9 cellular contexts compared by ENCODE assay signal in the genomic region with DNA sequence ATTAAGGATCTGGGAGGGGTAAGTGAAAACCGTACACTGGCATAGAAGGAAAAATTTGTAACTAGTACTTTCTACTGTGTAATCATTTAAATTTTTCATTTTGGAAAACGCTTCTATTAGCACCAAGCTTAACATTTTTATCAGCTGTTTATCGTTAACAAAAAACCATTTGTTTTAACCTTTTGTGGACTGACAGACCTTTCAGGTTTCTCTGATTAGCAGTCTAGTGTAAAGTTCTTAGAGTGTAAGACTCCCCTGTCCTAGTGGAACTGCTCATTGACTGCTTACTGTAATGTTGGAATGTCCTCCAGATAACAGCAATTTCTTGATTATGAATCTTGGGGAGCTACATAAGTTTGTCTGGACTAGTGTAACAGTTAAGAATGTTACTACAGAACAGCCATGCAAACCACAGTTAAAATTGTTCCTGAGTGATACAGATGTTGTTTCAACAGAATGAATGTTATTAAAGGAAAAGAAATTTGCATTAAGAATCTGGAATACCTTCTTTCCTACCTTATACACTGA. TPM values are rescaled to one million over a fixed set of nuclear protein-coding genes. Genes with fewer than 3 reads are reported as not detected.
A peak's percentile ranks its signal among the peaks of the same experiment; 100 is the strongest.
DNase-seq lines count a peak whose midpoint lies in the region; ATAC-seq and TF ChIP-seq lines count a peak whose summit lies in the region.
"Had no signal": no experiment of that assay in that cellular context is flagged by ENCODE, and none has a peak within 500 bp of the region (broad histone marks: within the 10 kb centered on the region; RNA-seq: fewer than 3 reads in every experiment).

No MANE protein-coding gene starts in this region.

- H3K9me3 ChIP-seq in DOHH2 (ENCODE audit: control insufficient read depth, insufficient read depth, low read length) = no peaks in the 10 kb centered on the region

- H3K4me3 ChIP-seq in DOHH2 (ENCODE audit: low read length) (peak overlapping the region; percentile 89), KMS-11 (IDR thresholded peaks at IDR 0.05; ENCODE audit: insufficient read depth, low read depth, low read length) (no peak overlapping the region)

- no peak overlapping the region for H3K27ac ChIP-seq in DOHH2 (ENCODE audit: low read depth, low read length)
- H3K27ac ChIP-seq in KMS-11 = peak overlapping the region; percentile 95; the same call in 1 of the 2 replicates

- H3K4me1 ChIP-seq in DOHH2 (ENCODE audit: control insufficient read depth, low read length) (peaks cover 61% of the 10 kb centered on the region), KMS-11 (ENCODE audit: low read depth, poor library complexity, severe bottlenecking) (peaks cover 64% of the 10 kb centered on the region)

- peaks cover 3% of the 10 kb centered on the region for H3K9me3 Mint-ChIP-seq in mesothelial cell of epicardium

- peaks cover 28% of the 10 kb centered on the region for H3K4me1 Mint-ChIP-seq in mesothelial cell of epicardium

- H3K79me2 ChIP-seq in DOHH2 (ENCODE audit: control insufficient read depth, low read length) (peaks cover 96% of the 10 kb centered on the region), KMS-11 (ENCODE audit: insufficient read depth, low read depth) (peaks cover 90% of the 10 kb centered on the region)

- H3K27me3 ChIP-seq in DOHH2 (ENCODE audit: control insufficient read depth, low read length) (no peaks in the 10 kb centered on the region), KMS-11 (ENCODE audit: insufficient read depth, low read depth) (no peaks in the 10 kb centered on the region)
- H3K27me3 ChIP-seq: foreskin keratinocyte had no signal

- H2AFZ ChIP-seq in KMS-11 (ENCODE audit: low read depth) = no peak overlapping the region

- H3K9me2 ChIP-seq in DOHH2 (replicated peaks; ENCODE audit: control insufficient read depth, low read length) = no peaks in the 10 kb centered on the region

- peaks cover 13% of the 10 kb centered on the region; the same call in 1 of the 2 replicates for H3F3A ChIP-seq in DOHH2 (ENCODE audit: control insufficient read depth, insufficient read depth)

- H3K36me3 ChIP-seq in DOHH2 (ENCODE audit: control insufficient read depth, low read length) (peaks cover 69% of the 10 kb centered on the region), KMS-11 (ENCODE audit: insufficient read depth) (no peaks in the 10 kb centered on the region; the same call in 1 of the 2 replicates)

- peak overlapping the region; percentile 91; the same call in 1 of the 2 replicates for H3K9ac ChIP-seq in KMS-11

- no peak for ATAC-seq in GM21447 (IDR thresholded peaks at IDR 0.05; ENCODE audit: unreplicated experiment)
- no peak for ATAC-seq in HG02973 (IDR thresholded peaks at IDR 0.05; ENCODE audit: unreplicated experiment)
- ATAC-seq: foreskin keratinocyte had no signal

- H3K4me2 ChIP-seq in DOHH2 (ENCODE audit: low read length) = peak overlapping the region; percentile 84
- peak overlapping the region; percentile 59 for H3K4me2 ChIP-seq in KMS-11

- peak overlapping the region; percentile 44 for H3K27ac Mint-ChIP-seq in mesothelial cell of epicardium

- H4K20me1 ChIP-seq in DOHH2 (ENCODE audit: control insufficient read depth, insufficient read depth, low read depth, low read length) = peaks cover 25% of the 10 kb centered on the region
- H4K20me1 ChIP-seq in KMS-11 (ENCODE audit: insufficient read depth) = 0 out of 2 replicates have a peak, but pooled peaks cover 9% of the 10 kb centered on the region

- no peak for TF ChIP-seq CTCF in DOHH2 (IDR thresholded peaks at IDR 0.05; ENCODE audit: low read depth, low read length, poor library complexity, severe bottlenecking)
- no peak for TF ChIP-seq CTCF in KMS-11 (conservative IDR thresholded peaks at IDR 0.05; ENCODE audit: low read depth, low read length)
- TF ChIP-seq CTCF in mesothelial cell of epicardium (IDR thresholded peaks at IDR 0.05; ENCODE audit: unreplicated experiment) = no peak

- peaks cover 7% of the 10 kb centered on the region for H3K36me3 Mint-ChIP-seq in mesothelial cell of epicardium

- H3K4me3 Mint-ChIP-seq in mesothelial cell of epicardium = peak overlapping the region; percentile 96

- no peaks in the 10 kb centered on the region for H3K27me3 Mint-ChIP-seq in mesothelial cell of epicardium (ENCODE audit: low read depth)

- DNase-seq in amniotic epithelial cell (ENCODE audit: low read depth) (peak; percentile 72), mesothelial cell of epicardium (ENCODE audit: low spot score in 2 of 2, unreplicated experiment in 2 of 2) (no peak), NCI-H128 (lab: John Stamatoyannopoulos, UW; ENCODE audit: unreplicated experiment) (no peak), NCI-H1048 (lab: John Stamatoyannopoulos, UW) (no peak)

RNA-seq across cellular contexts. Expression of a gene that starts 2.0 kb away (rescaled TPM):
- total RNA-seq in mesothelial cell of epicardium = 20.3 to 21.2 TPM (median 20.6 TPM) in 3 replicates

RNA-seq across cellular contexts. Expression of a gene that starts 2.1 kb away (rescaled TPM):
- total RNA-seq in mesothelial cell of epicardium = 20.1 to 25.6 TPM (median 24.2 TPM) in 3 replicates

RNA-seq across cellular contexts. Expression of a gene that starts 55.8 kb away (rescaled TPM):
- total RNA-seq in mesothelial cell of epicardium = 4.3 to 6.3 TPM (median 4.7 TPM) in 3 replicates
